Comparison of ENCODE assay signal across 1 cellular context in the genomic region with DNA sequence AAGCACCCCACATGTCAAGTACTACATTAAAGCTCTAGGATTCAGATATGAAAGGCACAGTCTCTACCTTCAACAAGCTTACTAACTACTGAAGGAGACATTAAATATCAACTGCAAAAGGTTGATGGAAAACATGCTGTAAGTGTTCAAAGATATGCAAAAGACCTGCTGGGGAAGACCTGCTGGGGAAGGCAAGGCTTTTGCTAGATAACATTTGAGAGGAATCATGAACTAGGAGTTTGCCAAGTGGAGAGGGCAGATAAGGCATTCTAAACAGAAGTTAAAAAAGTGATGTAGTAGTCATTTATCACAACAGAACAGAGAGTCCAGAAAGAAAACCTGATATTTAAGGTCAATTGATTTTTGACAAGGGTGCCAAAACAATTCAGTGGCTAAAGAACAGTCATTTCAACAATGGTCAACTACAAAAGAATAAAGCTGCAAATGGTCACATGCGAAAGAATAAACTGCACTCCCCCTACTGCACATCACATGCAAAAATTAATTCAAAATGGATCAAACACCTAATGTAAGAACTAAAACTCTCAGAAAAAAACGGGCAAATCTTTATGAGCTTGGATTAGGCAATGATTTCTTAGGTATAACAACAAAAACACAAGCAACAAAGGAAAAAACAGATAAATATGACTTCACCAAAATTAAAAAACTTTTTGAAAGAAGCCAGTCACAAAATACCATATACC.
TF ChIP-seq lines count a peak whose summit lies in the region.

No MANE protein-coding gene starts in this region.

TF ChIP-seq in K562, 482 proteins besides CTCF, POLR2A, EP300 and RAD21 (continued from another document and continues in another):
- TF ChIP-seq, protein P1, sequence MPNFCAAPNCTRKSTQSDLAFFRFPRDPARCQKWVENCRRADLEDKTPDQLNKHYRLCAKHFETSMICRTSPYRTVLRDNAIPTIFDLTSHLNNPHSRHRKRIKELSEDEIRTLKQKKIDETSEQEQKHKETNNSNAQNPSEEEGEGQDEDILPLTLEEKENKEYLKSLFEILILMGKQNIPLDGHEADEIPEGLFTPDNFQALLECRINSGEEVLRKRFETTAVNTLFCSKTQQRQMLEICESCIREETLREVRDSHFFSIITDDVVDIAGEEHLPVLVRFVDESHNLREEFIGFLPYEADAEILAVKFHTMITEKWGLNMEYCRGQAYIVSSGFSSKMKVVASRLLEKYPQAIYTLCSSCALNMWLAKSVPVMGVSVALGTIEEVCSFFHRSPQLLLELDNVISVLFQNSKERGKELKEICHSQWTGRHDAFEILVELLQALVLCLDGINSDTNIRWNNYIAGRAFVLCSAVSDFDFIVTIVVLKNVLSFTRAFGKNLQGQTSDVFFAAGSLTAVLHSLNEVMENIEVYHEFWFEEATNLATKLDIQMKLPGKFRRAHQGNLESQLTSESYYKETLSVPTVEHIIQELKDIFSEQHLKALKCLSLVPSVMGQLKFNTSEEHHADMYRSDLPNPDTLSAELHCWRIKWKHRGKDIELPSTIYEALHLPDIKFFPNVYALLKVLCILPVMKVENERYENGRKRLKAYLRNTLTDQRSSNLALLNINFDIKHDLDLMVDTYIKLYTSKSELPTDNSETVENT (CRISPR knock-in tag; IDR thresholded peaks at IDR 0.05), result no peak
- TF ChIP-seq, protein P2, sequence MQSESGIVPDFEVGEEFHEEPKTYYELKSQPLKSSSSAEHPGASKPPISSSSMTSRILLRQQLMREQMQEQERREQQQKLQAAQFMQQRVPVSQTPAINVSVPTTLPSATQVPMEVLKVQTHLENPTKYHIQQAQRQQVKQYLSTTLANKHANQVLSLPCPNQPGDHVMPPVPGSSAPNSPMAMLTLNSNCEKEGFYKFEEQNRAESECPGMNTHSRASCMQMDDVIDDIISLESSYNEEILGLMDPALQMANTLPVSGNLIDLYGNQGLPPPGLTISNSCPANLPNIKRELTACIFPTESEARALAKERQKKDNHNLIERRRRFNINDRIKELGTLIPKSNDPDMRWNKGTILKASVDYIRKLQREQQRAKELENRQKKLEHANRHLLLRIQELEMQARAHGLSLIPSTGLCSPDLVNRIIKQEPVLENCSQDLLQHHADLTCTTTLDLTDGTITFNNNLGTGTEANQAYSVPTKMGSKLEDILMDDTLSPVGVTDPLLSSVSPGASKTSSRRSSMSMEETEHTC (IDR thresholded peaks at IDR 0.05), result no peak
- TF ChIP-seq, protein P3, sequence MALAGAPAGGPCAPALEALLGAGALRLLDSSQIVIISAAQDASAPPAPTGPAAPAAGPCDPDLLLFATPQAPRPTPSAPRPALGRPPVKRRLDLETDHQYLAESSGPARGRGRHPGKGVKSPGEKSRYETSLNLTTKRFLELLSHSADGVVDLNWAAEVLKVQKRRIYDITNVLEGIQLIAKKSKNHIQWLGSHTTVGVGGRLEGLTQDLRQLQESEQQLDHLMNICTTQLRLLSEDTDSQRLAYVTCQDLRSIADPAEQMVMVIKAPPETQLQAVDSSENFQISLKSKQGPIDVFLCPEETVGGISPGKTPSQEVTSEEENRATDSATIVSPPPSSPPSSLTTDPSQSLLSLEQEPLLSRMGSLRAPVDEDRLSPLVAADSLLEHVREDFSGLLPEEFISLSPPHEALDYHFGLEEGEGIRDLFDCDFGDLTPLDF (CRISPR knock-in tag; IDR thresholded peaks at IDR 0.05), result no peak
- no peak for TF ChIP-seq ZNF143 (CRISPR knock-in tag; IDR thresholded peaks at IDR 0.05)
- no peak for TF ChIP-seq PHTF2 (CRISPR knock-in tag; IDR thresholded peaks at IDR 0.05)
- no peak for TF ChIP-seq CREBBP (IDR thresholded peaks at IDR 0.05; ENCODE audit: low read depth, low read length)
- TF ChIP-seq HDAC6 (IDR thresholded peaks at IDR 0.05; ENCODE audit: low read depth, low read length), result no peak
- TF ChIP-seq, protein P4, sequence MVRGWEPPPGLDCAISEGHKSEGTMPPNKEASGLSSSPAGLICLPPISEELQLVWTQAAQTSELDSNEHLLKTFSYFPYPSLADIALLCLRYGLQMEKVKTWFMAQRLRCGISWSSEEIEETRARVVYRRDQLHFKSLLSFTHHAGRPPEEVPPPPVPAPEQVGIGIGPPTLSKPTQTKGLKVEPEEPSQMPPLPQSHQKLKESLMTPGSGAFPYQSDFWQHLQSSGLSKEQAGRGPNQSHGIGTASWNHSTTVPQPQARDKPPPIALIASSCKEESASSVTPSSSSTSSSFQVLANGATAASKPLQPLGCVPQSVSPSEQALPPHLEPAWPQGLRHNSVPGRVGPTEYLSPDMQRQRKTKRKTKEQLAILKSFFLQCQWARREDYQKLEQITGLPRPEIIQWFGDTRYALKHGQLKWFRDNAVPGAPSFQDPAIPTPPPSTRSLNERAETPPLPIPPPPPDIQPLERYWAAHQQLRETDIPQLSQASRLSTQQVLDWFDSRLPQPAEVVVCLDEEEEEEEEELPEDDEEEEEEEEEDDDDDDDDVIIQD (CRISPR knock-in tag; IDR thresholded peaks at IDR 0.05), result no peak
- TF ChIP-seq WHSC1 (IDR thresholded peaks at IDR 0.05; ENCODE audit: low read length), result no peak
- TF ChIP-seq, protein P5, sequence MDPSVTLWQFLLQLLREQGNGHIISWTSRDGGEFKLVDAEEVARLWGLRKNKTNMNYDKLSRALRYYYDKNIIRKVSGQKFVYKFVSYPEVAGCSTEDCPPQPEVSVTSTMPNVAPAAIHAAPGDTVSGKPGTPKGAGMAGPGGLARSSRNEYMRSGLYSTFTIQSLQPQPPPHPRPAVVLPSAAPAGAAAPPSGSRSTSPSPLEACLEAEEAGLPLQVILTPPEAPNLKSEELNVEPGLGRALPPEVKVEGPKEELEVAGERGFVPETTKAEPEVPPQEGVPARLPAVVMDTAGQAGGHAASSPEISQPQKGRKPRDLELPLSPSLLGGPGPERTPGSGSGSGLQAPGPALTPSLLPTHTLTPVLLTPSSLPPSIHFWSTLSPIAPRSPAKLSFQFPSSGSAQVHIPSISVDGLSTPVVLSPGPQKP (CRISPR knock-in tag; IDR thresholded peaks at IDR 0.05), result no peak
- peak; percentile 82 for TF ChIP-seq CREM (IDR thresholded peaks at IDR 0.05; ENCODE audit: low read depth)
- no peak for TF ChIP-seq RBFOX2 (IDR thresholded peaks at IDR 0.05; ENCODE audit: low read depth, low read length)
- TF ChIP-seq, protein P6, sequence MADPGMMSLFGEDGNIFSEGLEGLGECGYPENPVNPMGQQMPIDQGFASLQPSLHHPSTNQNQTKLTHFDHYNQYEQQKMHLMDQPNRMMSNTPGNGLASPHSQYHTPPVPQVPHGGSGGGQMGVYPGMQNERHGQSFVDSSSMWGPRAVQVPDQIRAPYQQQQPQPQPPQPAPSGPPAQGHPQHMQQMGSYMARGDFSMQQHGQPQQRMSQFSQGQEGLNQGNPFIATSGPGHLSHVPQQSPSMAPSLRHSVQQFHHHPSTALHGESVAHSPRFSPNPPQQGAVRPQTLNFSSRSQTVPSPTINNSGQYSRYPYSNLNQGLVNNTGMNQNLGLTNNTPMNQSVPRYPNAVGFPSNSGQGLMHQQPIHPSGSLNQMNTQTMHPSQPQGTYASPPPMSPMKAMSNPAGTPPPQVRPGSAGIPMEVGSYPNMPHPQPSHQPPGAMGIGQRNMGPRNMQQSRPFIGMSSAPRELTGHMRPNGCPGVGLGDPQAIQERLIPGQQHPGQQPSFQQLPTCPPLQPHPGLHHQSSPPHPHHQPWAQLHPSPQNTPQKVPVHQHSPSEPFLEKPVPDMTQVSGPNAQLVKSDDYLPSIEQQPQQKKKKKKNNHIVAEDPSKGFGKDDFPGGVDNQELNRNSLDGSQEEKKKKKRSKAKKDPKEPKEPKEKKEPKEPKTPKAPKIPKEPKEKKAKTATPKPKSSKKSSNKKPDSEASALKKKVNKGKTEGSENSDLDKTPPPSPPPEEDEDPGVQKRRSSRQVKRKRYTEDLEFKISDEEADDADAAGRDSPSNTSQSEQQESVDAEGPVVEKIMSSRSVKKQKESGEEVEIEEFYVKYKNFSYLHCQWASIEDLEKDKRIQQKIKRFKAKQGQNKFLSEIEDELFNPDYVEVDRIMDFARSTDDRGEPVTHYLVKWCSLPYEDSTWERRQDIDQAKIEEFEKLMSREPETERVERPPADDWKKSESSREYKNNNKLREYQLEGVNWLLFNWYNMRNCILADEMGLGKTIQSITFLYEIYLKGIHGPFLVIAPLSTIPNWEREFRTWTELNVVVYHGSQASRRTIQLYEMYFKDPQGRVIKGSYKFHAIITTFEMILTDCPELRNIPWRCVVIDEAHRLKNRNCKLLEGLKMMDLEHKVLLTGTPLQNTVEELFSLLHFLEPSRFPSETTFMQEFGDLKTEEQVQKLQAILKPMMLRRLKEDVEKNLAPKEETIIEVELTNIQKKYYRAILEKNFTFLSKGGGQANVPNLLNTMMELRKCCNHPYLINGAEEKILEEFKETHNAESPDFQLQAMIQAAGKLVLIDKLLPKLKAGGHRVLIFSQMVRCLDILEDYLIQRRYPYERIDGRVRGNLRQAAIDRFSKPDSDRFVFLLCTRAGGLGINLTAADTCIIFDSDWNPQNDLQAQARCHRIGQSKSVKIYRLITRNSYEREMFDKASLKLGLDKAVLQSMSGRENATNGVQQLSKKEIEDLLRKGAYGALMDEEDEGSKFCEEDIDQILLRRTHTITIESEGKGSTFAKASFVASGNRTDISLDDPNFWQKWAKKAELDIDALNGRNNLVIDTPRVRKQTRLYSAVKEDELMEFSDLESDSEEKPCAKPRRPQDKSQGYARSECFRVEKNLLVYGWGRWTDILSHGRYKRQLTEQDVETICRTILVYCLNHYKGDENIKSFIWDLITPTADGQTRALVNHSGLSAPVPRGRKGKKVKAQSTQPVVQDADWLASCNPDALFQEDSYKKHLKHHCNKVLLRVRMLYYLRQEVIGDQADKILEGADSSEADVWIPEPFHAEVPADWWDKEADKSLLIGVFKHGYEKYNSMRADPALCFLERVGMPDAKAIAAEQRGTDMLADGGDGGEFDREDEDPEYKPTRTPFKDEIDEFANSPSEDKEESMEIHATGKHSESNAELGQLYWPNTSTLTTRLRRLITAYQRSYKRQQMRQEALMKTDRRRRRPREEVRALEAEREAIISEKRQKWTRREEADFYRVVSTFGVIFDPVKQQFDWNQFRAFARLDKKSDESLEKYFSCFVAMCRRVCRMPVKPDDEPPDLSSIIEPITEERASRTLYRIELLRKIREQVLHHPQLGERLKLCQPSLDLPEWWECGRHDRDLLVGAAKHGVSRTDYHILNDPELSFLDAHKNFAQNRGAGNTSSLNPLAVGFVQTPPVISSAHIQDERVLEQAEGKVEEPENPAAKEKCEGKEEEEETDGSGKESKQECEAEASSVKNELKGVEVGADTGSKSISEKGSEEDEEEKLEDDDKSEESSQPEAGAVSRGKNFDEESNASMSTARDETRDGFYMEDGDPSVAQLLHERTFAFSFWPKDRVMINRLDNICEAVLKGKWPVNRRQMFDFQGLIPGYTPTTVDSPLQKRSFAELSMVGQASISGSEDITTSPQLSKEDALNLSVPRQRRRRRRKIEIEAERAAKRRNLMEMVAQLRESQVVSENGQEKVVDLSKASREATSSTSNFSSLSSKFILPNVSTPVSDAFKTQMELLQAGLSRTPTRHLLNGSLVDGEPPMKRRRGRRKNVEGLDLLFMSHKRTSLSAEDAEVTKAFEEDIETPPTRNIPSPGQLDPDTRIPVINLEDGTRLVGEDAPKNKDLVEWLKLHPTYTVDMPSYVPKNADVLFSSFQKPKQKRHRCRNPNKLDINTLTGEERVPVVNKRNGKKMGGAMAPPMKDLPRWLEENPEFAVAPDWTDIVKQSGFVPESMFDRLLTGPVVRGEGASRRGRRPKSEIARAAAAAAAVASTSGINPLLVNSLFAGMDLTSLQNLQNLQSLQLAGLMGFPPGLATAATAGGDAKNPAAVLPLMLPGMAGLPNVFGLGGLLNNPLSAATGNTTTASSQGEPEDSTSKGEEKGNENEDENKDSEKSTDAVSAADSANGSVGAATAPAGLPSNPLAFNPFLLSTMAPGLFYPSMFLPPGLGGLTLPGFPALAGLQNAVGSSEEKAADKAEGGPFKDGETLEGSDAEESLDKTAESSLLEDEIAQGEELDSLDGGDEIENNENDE (IDR thresholded peaks at IDR 0.05; ENCODE audit: low read depth, low read length), result no peak
- TF ChIP-seq ZNF23 (CRISPR knock-in tag; IDR thresholded peaks at IDR 0.05), result no peak; the same call in 1 of the 2 replicates
- TF ChIP-seq KLF10 (CRISPR knock-in tag; IDR thresholded peaks at IDR 0.05), result no peak
- TF ChIP-seq, protein P7, sequence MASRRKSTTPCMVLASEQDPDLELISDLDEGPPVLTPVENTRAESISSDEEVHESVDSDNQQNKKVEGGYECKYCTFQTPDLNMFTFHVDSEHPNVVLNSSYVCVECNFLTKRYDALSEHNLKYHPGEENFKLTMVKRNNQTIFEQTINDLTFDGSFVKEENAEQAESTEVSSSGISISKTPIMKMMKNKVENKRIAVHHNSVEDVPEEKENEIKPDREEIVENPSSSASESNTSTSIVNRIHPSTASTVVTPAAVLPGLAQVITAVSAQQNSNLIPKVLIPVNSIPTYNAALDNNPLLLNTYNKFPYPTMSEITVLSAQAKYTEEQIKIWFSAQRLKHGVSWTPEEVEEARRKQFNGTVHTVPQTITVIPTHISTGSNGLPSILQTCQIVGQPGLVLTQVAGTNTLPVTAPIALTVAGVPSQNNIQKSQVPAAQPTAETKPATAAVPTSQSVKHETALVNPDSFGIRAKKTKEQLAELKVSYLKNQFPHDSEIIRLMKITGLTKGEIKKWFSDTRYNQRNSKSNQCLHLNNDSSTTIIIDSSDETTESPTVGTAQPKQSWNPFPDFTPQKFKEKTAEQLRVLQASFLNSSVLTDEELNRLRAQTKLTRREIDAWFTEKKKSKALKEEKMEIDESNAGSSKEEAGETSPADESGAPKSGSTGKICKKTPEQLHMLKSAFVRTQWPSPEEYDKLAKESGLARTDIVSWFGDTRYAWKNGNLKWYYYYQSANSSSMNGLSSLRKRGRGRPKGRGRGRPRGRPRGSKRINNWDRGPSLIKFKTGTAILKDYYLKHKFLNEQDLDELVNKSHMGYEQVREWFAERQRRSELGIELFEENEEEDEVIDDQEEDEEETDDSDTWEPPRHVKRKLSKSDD (conservative IDR thresholded peaks at IDR 0.05; ENCODE audit: low read length), result no peak
- TF ChIP-seq CEBPG (CRISPR knock-in tag; IDR thresholded peaks at IDR 0.05), result no peak
- TF ChIP-seq CEBPG (tag; conservative IDR thresholded peaks at IDR 0.05 in 1 of 2, IDR thresholded peaks at IDR 0.05 in 1 of 2), result no peak; a peak in 1 of 4 replicates
- TF ChIP-seq, protein P8, sequence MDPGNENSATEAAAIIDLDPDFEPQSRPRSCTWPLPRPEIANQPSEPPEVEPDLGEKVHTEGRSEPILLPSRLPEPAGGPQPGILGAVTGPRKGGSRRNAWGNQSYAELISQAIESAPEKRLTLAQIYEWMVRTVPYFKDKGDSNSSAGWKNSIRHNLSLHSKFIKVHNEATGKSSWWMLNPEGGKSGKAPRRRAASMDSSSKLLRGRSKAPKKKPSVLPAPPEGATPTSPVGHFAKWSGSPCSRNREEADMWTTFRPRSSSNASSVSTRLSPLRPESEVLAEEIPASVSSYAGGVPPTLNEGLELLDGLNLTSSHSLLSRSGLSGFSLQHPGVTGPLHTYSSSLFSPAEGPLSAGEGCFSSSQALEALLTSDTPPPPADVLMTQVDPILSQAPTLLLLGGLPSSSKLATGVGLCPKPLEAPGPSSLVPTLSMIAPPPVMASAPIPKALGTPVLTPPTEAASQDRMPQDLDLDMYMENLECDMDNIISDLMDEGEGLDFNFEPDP (CRISPR knock-in tag; IDR thresholded peaks at IDR 0.05), result no peak
- peak; percentile 70; the same call in 1 of the 2 replicates for TF ChIP-seq MEF2D (tag; conservative IDR thresholded peaks at IDR 0.05; ENCODE audit: low read depth)
- peak; percentile 100 for TF ChIP-seq TEAD4 (IDR thresholded peaks at IDR 0.05; ENCODE audit: low read length)
- no peak for TF ChIP-seq TEAD4 (CRISPR knock-in tag; IDR thresholded peaks at IDR 0.05; ENCODE audit: borderline replicate concordance)
- TF ChIP-seq LARP7 (IDR thresholded peaks at IDR 0.05), result no peak
- no peak for TF ChIP-seq PCBP2 (IDR thresholded peaks at IDR 0.05; ENCODE audit: low read depth, low read length, poor library complexity, severe bottlenecking)
- TF ChIP-seq ZNF785 (CRISPR knock-in tag; IDR thresholded peaks at IDR 0.05), result no peak
- TF ChIP-seq ZNF589 (CRISPR knock-in tag; IDR thresholded peaks at IDR 0.05; ENCODE audit: low read depth), result peak; percentile 96; the same call in 1 of the 2 replicates
- TF ChIP-seq DNMT1 (IDR thresholded peaks at IDR 0.05), result no peak
- TF ChIP-seq FOXP1 (CRISPR knock-in tag; IDR thresholded peaks at IDR 0.05), result no peak
- peak; percentile 83; the same call in 1 of the 2 replicates for TF ChIP-seq ZNF311 (CRISPR knock-in tag; IDR thresholded peaks at IDR 0.05)
